ENCODE assay signal across 14 cellular contexts in genomic region chr5:116847960-116848359, GRCh38.
DNase-seq lines count a peak whose midpoint lies in the region; ATAC-seq, FAIRE-seq and TF ChIP-seq lines count a peak whose summit lies in the region.
"Had no signal": no experiment of that assay in that cellular context is flagged by ENCODE, and none has a peak within 500 bp of the region (broad histone marks: within the 10 kb centered on the region; RNA-seq: fewer than 3 reads in every experiment).

No MANE protein-coding gene starts in this region.

- H3K4me2 ChIP-seq in HepG2 (ENCODE audit: low read depth, low read length) (no peak overlapping the region), OCI-LY7 (ENCODE audit: low read length) (no peak overlapping the region)
- H3K4me2 ChIP-seq: BLaER1 had no signal

- no peak for FAIRE-seq in HepG2 (lab: Jason Lieb, UNC)

- DNase-seq in HepG2 (ENCODE audit: low spot score) (no peak), right lobe of liver (no peak), colonic mucosa (peak; percentile 26), mucosa of descending colon (peak in 1 of 3 donors; percentile 22), NCI-H2081 treated with DMSO at 0.1 percent for 48 hours (lab: John Stamatoyannopoulos, UW) (no peak), OCI-LY7 (ENCODE audit: low spot score) (no peak)
- DNase-seq in activated CD4-positive, alpha-beta T cell treated with anti-CD3 and anti-CD28 coated beads for 1 hour, result no peak
- DNase-seq: 8988T; CD4-positive, alpha-beta memory T cell; DMS79 treated with DMSO at 0.1 percent for 48 hours; GF-D8 had no signal

- intact Hi-C loops in HepG2 (cut with micrococcal nuclease; ENCODE audit: unreplicated experiment), result no loop called here
- intact Hi-C loops in right lobe of liver (cut with DNase I), result no loop called here
- intact Hi-C loops in colonic mucosa (cut with DNase I), result no loop called here
- intact Hi-C loops in mucosa of descending colon (cut with DNase I, micrococcal nuclease), result no loop called here
- intact Hi-C loops in OCI-LY7 (cut with micrococcal nuclease; ENCODE audit: unreplicated experiment), result no loop called here

- BruUV-seq in HepG2 (replicated peaks; lab: Mats Ljungman, UMichigan) (no TSS peak), OCI-LY7 (replicated peaks; lab: Mats Ljungman, UMichigan) (no TSS peak)

- no peak for TF ChIP-seq POLR2A in HepG2 (IDR thresholded peaks at IDR 0.05; ENCODE audit: insufficient read depth in 1 of 2, low read depth in 2 of 2, low read length in 2 of 2)
- no peak for TF ChIP-seq POLR2A in right lobe of liver (IDR thresholded peaks at IDR 0.05)

- H4K20me1 ChIP-seq in HepG2 (ENCODE audit: insufficient read depth, low read length) (no peaks in the 10 kb centered on the region), OCI-LY7 (ENCODE audit: insufficient read depth, low read length) (no peaks in the 10 kb centered on the region)
- H4K20me1 ChIP-seq: BLaER1 had no signal

- no peak overlapping the region for H3K27ac ChIP-seq in HepG2 (ENCODE audit: extremely low read length, insufficient read depth, low read length)
- H3K27ac ChIP-seq in right lobe of liver, result no peak overlapping the region
- H3K27ac ChIP-seq in colonic mucosa, result no peak overlapping the region
- no peak overlapping the region for H3K27ac ChIP-seq in OCI-LY7 (ENCODE audit: low read depth, low read length, poor library complexity, severe bottlenecking)
- H3K27ac ChIP-seq: BLaER1 had no signal

- POLR2A ChIA-PET in HepG2 (lab: Yijun Ruan, JAX), result no interaction called here
- POLR2A ChIA-PET in OCI-LY7 (lab: Charles Lee), result interaction anchor here (1.2 kb wide), 1 partner anchor 16 kb away, joined by 3 read pairs; no protein-coding TSS in a partner anchor

- H3K79me2 ChIP-seq in HepG2 (ENCODE audit: insufficient read depth, low read length) (no peaks in the 10 kb centered on the region), OCI-LY7 (ENCODE audit: insufficient read depth, low read depth, low read length) (no peaks in the 10 kb centered on the region)

- no peak for TF ChIP-seq CTCF in HepG2 (CRISPR knock-in tag; IDR thresholded peaks at IDR 0.05)
- no peak for TF ChIP-seq CTCF in right lobe of liver (IDR thresholded peaks at IDR 0.05)
- no peak for TF ChIP-seq CTCF in colonic mucosa (IDR thresholded peaks at IDR 0.05)
- TF ChIP-seq CTCF in mucosa of descending colon (IDR thresholded peaks at IDR 0.05), result no peak
- TF ChIP-seq CTCF in OCI-LY7 (conservative IDR thresholded peaks at IDR 0.05; ENCODE audit: low read length), result no peak

- WGBS in HepG2 (ENCODE audit: low lambda C conversion rate), result 75% methylated on average over 8 of the region's 8 CpGs
- WGBS in right lobe of liver (ENCODE audit: insufficient coverage, low coverage, low lambda C conversion rate, missing lambda C conversion rate), result 85% methylated on average over 8 of the region's 8 CpGs

- no peak; the same call in 2 of the 3 replicates for ATAC-seq in HepG2
- no peak for ATAC-seq in right lobe of liver
- ATAC-seq in mucosa of descending colon, result peak; percentile 84
- ATAC-seq in HG03442 (IDR thresholded peaks at IDR 0.05; ENCODE audit: unreplicated experiment), result no peak

- H3K9ac ChIP-seq in HepG2 (ENCODE audit: insufficient read depth, low read depth, low read length) (no peak overlapping the region), colonic mucosa (ENCODE audit: low read depth in 2 of 2, low read length in 2 of 2) (no peak overlapping the region)
- H3K9ac ChIP-seq: BLaER1 had no signal

- CTCF ChIA-PET in HepG2 (lab: Yijun Ruan, JAX; ENCODE audit: low intra/inter-chr PET ratio, low total read pairs) (no interaction called here), OCI-LY7 (lab: Charles Lee; ENCODE audit: unreplicated experiment) (no interaction called here)

- peaks cover 44% of the 10 kb centered on the region for H3K4me1 ChIP-seq in HepG2 (ENCODE audit: insufficient read depth, low read length)
- H3K4me1 ChIP-seq in right lobe of liver, result no peaks in the 10 kb centered on the region
- H3K4me1 ChIP-seq in colonic mucosa, result no peaks in the 10 kb centered on the region
- H3K4me1 ChIP-seq in mucosa of descending colon (ENCODE audit: low read depth), result no peaks in the 10 kb centered on the region
- no peaks in the 10 kb centered on the region for H3K4me1 ChIP-seq in OCI-LY7 (ENCODE audit: insufficient read depth, low read length, poor library complexity, severe bottlenecking)
- H3K4me1 ChIP-seq: BLaER1 had no signal

- TF ChIP-seq EP300 in HepG2 (IDR thresholded peaks at IDR 0.05; ENCODE audit: low read depth in 2 of 2, low read length in 2 of 2) (no peak), HepG2 (CRISPR knock-in tag; IDR thresholded peaks at IDR 0.05; ENCODE audit: borderline replicate concordance) (no peak)

- H3K36me3 ChIP-seq in HepG2 (replicated peaks in 1 of 2; ENCODE audit: control insufficient read depth in 1 of 2, insufficient read depth in 2 of 2, low read length in 2 of 2), result no peaks in the 10 kb centered on the region
- H3K36me3 ChIP-seq in right lobe of liver, result no peaks in the 10 kb centered on the region
- no peaks in the 10 kb centered on the region for H3K36me3 ChIP-seq in colonic mucosa
- no peaks in the 10 kb centered on the region for H3K36me3 ChIP-seq in mucosa of descending colon (ENCODE audit: low read depth)
- H3K36me3 ChIP-seq in OCI-LY7 (ENCODE audit: insufficient read depth, low read length), result no peaks in the 10 kb centered on the region
- H3K36me3 ChIP-seq: BLaER1, HAP-1 had no signal

- H3K27me3 ChIP-seq in HepG2 (ENCODE audit: control insufficient read depth in 1 of 2, insufficient read depth in 2 of 2, low read length in 2 of 2) (no peaks in the 10 kb centered on the region), right lobe of liver (no peaks in the 10 kb centered on the region), colonic mucosa (peaks cover 30% of the 10 kb centered on the region)
- H3K27me3 ChIP-seq: BLaER1 had no signal

- in situ Hi-C loops in HepG2 (cut with HindIII; ENCODE audit: extremely low pct_ligation_motif_present, low pct_unique_long_range_greater_than_20kb), result no loop called here

- H3K4me3 ChIP-seq in HepG2 (replicated peaks in 1 of 3; ENCODE audit: insufficient read depth in 1 of 3, low read depth in 2 of 3, low read length in 3 of 3) (no peak overlapping the region), right lobe of liver (no peak overlapping the region), colonic mucosa (no peak overlapping the region), mucosa of descending colon (no peak overlapping the region), OCI-LY7 (ENCODE audit: low read depth, low read length, poor library complexity, severe bottlenecking) (no peak overlapping the region)
- H3K4me3 ChIP-seq: BLaER1, HAP-1 had no signal

- H2AFZ ChIP-seq in HepG2 (ENCODE audit: low read length) (no peak overlapping the region), OCI-LY7 (ENCODE audit: low read length) (no peak overlapping the region)

- H3K9me2 ChIP-seq in OCI-LY7 (ENCODE audit: insufficient read depth, low read length), result no peaks in the 10 kb centered on the region

- TF ChIP-seq RAD21 in HepG2 (CRISPR knock-in tag; IDR thresholded peaks at IDR 0.05), result no peak

- H3K9me3 ChIP-seq in HepG2 (ENCODE audit: low read length) (no peaks in the 10 kb centered on the region), right lobe of liver (no peaks in the 10 kb centered on the region), colonic mucosa (no peaks in the 10 kb centered on the region), mucosa of descending colon (no peaks in the 10 kb centered on the region), OCI-LY7 (ENCODE audit: low read length) (no peaks in the 10 kb centered on the region)
- H3K9me3 ChIP-seq: BLaER1, HAP-1 had no signal

TF ChIP-seq in HepG2, 621 proteins besides CTCF, POLR2A, EP300 and RAD21:
- TF ChIP-seq ZNF337 (CRISPR knock-in tag; IDR thresholded peaks at IDR 0.05; ENCODE audit: borderline replicate concordance, low read depth) (no peak), HNF4A (CRISPR knock-in tag; IDR thresholded peaks at IDR 0.05) (peak; percentile 42; the same call in 1 of the 2 replicates), ZBTB33 (CRISPR knock-in tag; IDR thresholded peaks at IDR 0.05) (peak; percentile 81)
